8 cellular contexts compared by ENCODE assay signal in the genomic region with DNA sequence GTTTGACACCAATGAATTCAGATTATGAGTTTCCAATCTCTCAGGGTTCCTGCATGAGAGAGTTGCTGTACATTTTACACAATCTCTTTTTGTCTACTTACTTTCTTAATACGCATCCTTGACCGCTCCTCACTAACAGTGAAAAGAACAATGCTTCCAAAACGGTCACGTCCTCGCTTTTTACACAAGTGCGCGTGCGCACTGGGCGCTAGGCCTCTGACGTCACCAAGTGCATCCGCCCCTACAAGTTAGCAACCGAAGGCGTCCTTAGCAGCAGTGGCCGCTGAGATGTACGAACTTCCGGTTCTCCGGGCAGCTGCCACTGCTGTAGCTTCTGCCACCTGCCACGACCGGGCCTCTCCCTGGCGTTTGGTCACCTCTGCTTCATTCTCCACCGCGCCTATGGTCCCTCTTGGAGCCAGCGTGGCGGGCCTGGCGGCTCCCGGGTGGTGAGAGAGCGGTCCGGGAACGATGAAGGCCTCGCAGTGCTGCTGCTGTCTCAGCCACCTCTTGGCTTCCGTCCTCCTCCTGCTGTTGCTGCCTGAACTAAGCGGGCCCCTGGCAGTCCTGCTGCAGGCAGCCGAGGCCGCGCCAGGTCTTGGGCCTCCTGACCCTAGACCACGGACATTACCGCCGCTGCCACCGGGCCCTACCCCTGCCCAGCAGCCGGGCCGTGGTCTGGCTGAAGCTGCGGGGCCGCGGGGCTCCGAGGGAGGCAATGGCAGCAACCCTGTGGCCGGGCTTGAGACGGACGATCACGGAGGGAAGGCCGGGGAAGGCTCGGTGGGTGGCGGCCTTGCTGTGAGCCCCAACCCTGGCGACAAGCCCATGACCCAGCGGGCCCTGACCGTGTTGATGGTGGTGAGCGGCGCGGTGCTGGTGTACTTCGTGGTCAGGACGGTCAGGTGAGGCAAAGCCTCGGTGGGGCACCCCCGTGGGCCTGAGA. TPM values are rescaled to one million over a fixed set of nuclear protein-coding genes. Genes with fewer than 3 reads are reported as not detected.
DNase-seq lines count a peak whose midpoint lies in the region; ATAC-seq and TF ChIP-seq lines count a peak whose summit lies in the region.

Gene FAM174A, plus strand, starts transcription at position 315 of the 946 bp plus-strand sequence. Its CDS starts 157 bp downstream, at position 472.

- peak; percentile 92 for DNase-seq in D341Med (ENCODE audit: low spot score)
- DNase-seq in HuH-7.5 (ENCODE audit: low spot score) = peak; percentile 34
- peak; percentile 93 for DNase-seq in OCI-LY7 (ENCODE audit: low spot score)
- peak; percentile 86 for DNase-seq in activated T-cell treated with anti-CD3 and anti-CD28 coated beads for 48 hours (ENCODE audit: low read depth)
- peak; percentile 70 for DNase-seq in epithelial cell of prostate (ENCODE audit: low read depth, low spot score)
- peak; percentile 98 for DNase-seq in mucosa of gallbladder (ENCODE audit: low spot score)
- peak; percentile 85 to 88 for DNase-seq in stimulated activated CD8-positive, alpha-beta memory T cell treated with anti-CD3 and anti-CD28 coated beads, Interleukin-4, amount 100 ng/mL, for 4 hours (ENCODE audit: low read depth in 2 of 2, low spot score in 1 of 2)

- peaks cover 3% of the 10 kb centered on the region; the same call in 1 of the 2 replicates for H3K9me3 ChIP-seq in OCI-LY7 (ENCODE audit: low read length)

- H3K4me3 ChIP-seq in OCI-LY7 (ENCODE audit: low read depth, low read length, poor library complexity, severe bottlenecking) = peak within 1 kb of the TSS; percentile 67

- no peaks in the 10 kb centered on the region for H4K20me1 ChIP-seq in OCI-LY7 (ENCODE audit: insufficient read depth, low read length)

- CTCF ChIA-PET in OCI-LY7 (lab: Charles Lee; ENCODE audit: unreplicated experiment) = no interaction called here

- H3K36me3 ChIP-seq in OCI-LY7 (ENCODE audit: insufficient read depth, low read length) = no peaks in the 10 kb centered on the region

- no peaks in the 10 kb centered on the region for H3K4me1 ChIP-seq in OCI-LY7 (ENCODE audit: insufficient read depth, low read length, poor library complexity, severe bottlenecking)

- intact Hi-C loops in OCI-LY7 (cut with micrococcal nuclease; ENCODE audit: unreplicated experiment) = loop anchor here (1.0 kb wide), 2 partner anchors 365 to 369 kb away; no protein-coding TSS in a partner anchor

- no peaks in the 10 kb centered on the region for H3K79me2 ChIP-seq in OCI-LY7 (ENCODE audit: insufficient read depth, low read depth, low read length)

- peak within 1 kb of the TSS; percentile 70 for H3K4me2 ChIP-seq in OCI-LY7 (ENCODE audit: low read length)

- 0 out of 2 replicates have a peak, but pooled peaks cover 7% of the 10 kb centered on the region for H3K9me2 ChIP-seq in OCI-LY7 (ENCODE audit: insufficient read depth, low read length)

- TF ChIP-seq CTCF in OCI-LY7 (conservative IDR thresholded peaks at IDR 0.05; ENCODE audit: low read length) = no peak

- H3K27ac ChIP-seq in OCI-LY7 (ENCODE audit: low read depth, low read length, poor library complexity, severe bottlenecking) (no peak within 1 kb of the TSS), epithelial cell of prostate (peak within 1 kb of the TSS; percentile 66)

- peak within 1 kb of the TSS; percentile 82 for H2AFZ ChIP-seq in OCI-LY7 (ENCODE audit: low read length)

- no TSS peak for BruUV-seq in OCI-LY7 (replicated peaks; lab: Mats Ljungman, UMichigan)

- ATAC-seq in GM21526 (IDR thresholded peaks at IDR 0.05; ENCODE audit: low FRiP score, unreplicated experiment) = peak; percentile 97

- POLR2A ChIA-PET in OCI-LY7 (lab: Charles Lee) = interaction anchor here (0.9 to 1.8 kb wide), 6 partner anchors 13 to 409 kb away, joined by 3 to 6 read pairs (median 4); partner anchors contain the start of gene ST8SIA4

RNA-seq across cellular contexts. Expression of gene FAM174A, which starts in this region (rescaled TPM):
- 0.64 and 1.2 TPM in 2 replicates for total RNA-seq in OCI-LY7 (2014; rRNA removed; shearing (Covaris generic))
- total RNA-seq in OCI-LY7 (2022) = 3.9 and 6.3 TPM in 2 replicates
- 16.6 TPM for total RNA-seq in mucosa of gallbladder

Comparison
In these comparisons a context has a peak if more than half of its experiments do, and no peak if none do; other contexts are left out.
1. DNase-seq: peak in every context shown above with its lines; median percentile 98 in mucosa of gallbladder; 93 in OCI-LY7; 92 in D341Med; 86 in stimulated activated CD8-positive, alpha-beta memory T cell treated with anti-CD3 and anti-CD28 coated beads, Interleukin-4, amount 100 ng/mL, for 4 hours; 86 in activated T-cell treated with anti-CD3 and anti-CD28 coated beads for 48 hours; 70 in epithelial cell of prostate; 34 in HuH-7.5.